18 cellular contexts compared by ENCODE assay signal in the genomic region with DNA sequence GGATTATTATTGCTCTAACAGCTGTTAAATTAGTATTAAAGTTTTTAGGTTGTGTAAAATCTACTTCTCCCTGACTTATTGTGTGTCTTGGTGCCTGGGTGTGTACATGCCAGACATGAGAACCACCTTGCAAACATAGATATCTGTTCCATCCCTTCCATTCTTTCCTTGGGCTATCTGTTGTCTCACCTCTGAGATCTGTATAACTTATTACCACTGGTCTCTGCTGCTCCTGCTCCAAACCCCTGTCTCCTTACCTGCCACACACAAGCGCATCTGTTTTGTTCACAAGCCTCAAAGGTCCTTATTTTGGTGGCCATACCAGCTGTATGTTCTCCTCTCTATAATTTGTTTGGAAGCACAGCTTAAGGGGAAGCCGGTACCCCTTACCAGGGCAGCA. TPM values are rescaled to one million over a fixed set of nuclear protein-coding genes. Genes with fewer than 3 reads are reported as not detected.
DNase-seq lines count a peak whose midpoint lies in the region; ATAC-seq, FAIRE-seq and TF ChIP-seq lines count a peak whose summit lies in the region.
"Had no signal": no experiment of that assay in that cellular context is flagged by ENCODE, and none has a peak within 500 bp of the region (broad histone marks: within the 10 kb centered on the region; RNA-seq: fewer than 3 reads in every experiment).

No MANE protein-coding gene starts in this region.

- H3K9me3 Mint-ChIP-seq in GM23338 = no peaks in the 10 kb centered on the region; the same call in 2 of the 3 replicates
- no peaks in the 10 kb centered on the region for H3K9me3 Mint-ChIP-seq in astrocyte (ENCODE audit: unreplicated experiment)

- H3K27ac ChIP-seq in GM23338 (ENCODE audit: low read depth) (no peak overlapping the region), astrocyte (ENCODE audit: low read depth, low read length) (no peak overlapping the region), hepatocyte (peak overlapping the region; percentile 95), stomach (peak overlapping the region in 4 of 5 donors; percentile 86 to 91 (median 89))

- DNase-seq in GM23338 (ENCODE audit: low spot score) (no peak), astrocyte (ENCODE audit: low read depth) (no peak), hepatocyte (ENCODE audit: low spot score) (no peak), stomach (no peak), HUDEP-2 (lab: John Stamatoyannopoulos, UW; ENCODE audit: unreplicated experiment in 76 of 76) (no peak), NCI-H524 treated with DMSO at 0.1 percent for 48 hours (lab: John Stamatoyannopoulos, UW) (no peak)
- DNase-seq: activated CD4-positive, alpha-beta T cell treated with anti-CD3 and anti-CD28 coated beads for 1 hour; activated CD8-positive, alpha-beta memory T cell treated with anti-CD3 and anti-CD28 coated beads, Interleukin-2, amount 50 U/mL, for 48 hours; activated naive CD4-positive, alpha-beta T cell treated with anti-CD3 and anti-CD28 coated beads, Interleukin-2, amount 50 U/mL, for 16 hours; AML-193; DMS79; kidney; MM.1S; NCI-H2081; NCI-H748 treated with DMSO at 0.1 percent for 48 hours; stimulated activated CD4-positive, alpha-beta T cell treated with anti-CD3 and anti-CD28 coated beads, Interleukin-2, amount 100 ng/mL, for 24 hours had no signal

- H3K4me2 ChIP-seq in GM23338 (no peak overlapping the region), astrocyte (ENCODE audit: low read length) (peak overlapping the region; percentile 93), hepatocyte (peak overlapping the region; percentile 87)

- peaks cover 29% of the 10 kb centered on the region for H3K4me1 Mint-ChIP-seq in GM23338
- peaks cover 17% of the 10 kb centered on the region for H3K4me1 Mint-ChIP-seq in astrocyte (ENCODE audit: low read depth, unreplicated experiment)

- TF ChIP-seq CTCF in GM23338 (conservative IDR thresholded peaks at IDR 0.05; ENCODE audit: low read depth in 2 of 2) (no peak), astrocyte (IDR thresholded peaks at IDR 0.05; ENCODE audit: insufficient read depth, low read depth, low read length) (no peak), hepatocyte (IDR thresholded peaks at IDR 0.05; ENCODE audit: poor library complexity) (no peak), stomach (IDR thresholded peaks at IDR 0.05) (no peak)

- H3F3A ChIP-seq in GM23338 (replicated peaks; ENCODE audit: low read depth) = 0 out of 2 replicates have a peak, but pooled peaks cover 3% of the 10 kb centered on the region

- H3K79me2 ChIP-seq in GM23338 (replicated peaks; ENCODE audit: insufficient read depth) = peaks cover 64% of the 10 kb centered on the region
- peaks cover 15% of the 10 kb centered on the region for H3K79me2 ChIP-seq in astrocyte (ENCODE audit: insufficient read depth, low read length)
- H3K79me2 ChIP-seq in hepatocyte = peaks cover 72% of the 10 kb centered on the region

- H3K4me3 Mint-ChIP-seq in GM23338 (0 out of 3 replicates have a peak overlapping the region, but pooled peaks have one; percentile 1), astrocyte (ENCODE audit: unreplicated experiment) (peak overlapping the region; percentile 95)

- H3K4me1 ChIP-seq in GM23338 (ENCODE audit: insufficient read depth) (peaks cover 6% of the 10 kb centered on the region), astrocyte (ENCODE audit: insufficient read depth, low read length) (peaks cover 21% of the 10 kb centered on the region), hepatocyte (ENCODE audit: insufficient read depth) (peaks cover 10% of the 10 kb centered on the region), stomach (peaks cover 14 to 58% (median 44%) of the 10 kb centered on the region in 4 donors)

- TF ChIP-seq POLR2A in stomach (IDR thresholded peaks at IDR 0.05) = no peak

- H3K27me3 ChIP-seq in GM23338 (ENCODE audit: insufficient read depth) = peaks cover 23% of the 10 kb centered on the region
- H3K27me3 ChIP-seq in astrocyte (ENCODE audit: insufficient read depth, low read length) = no peaks in the 10 kb centered on the region
- no peaks in the 10 kb centered on the region for H3K27me3 ChIP-seq in hepatocyte
- no peaks in the 10 kb centered on the region for H3K27me3 ChIP-seq in stomach

- H3K9me3 ChIP-seq in astrocyte (ENCODE audit: insufficient read depth, low read depth, low read length) = no peaks in the 10 kb centered on the region
- H3K9me3 ChIP-seq in hepatocyte (ENCODE audit: low read depth) = no peaks in the 10 kb centered on the region
- no peaks in the 10 kb centered on the region for H3K9me3 ChIP-seq in stomach

- no peak overlapping the region for H3K9ac ChIP-seq in astrocyte (ENCODE audit: low read length)

- no peak for TF ChIP-seq EP300 in stomach (IDR thresholded peaks at IDR 0.05)

- H3K36me3 ChIP-seq in GM23338 (ENCODE audit: insufficient read depth) (no peaks in the 10 kb centered on the region), astrocyte (ENCODE audit: insufficient read depth, low read length) (no peaks in the 10 kb centered on the region), hepatocyte (replicated peaks; ENCODE audit: insufficient read depth, low read depth) (no peaks in the 10 kb centered on the region), stomach (no peaks in the 10 kb centered on the region)

- no peak for FAIRE-seq in astrocyte (lab: Jason Lieb, UNC)
- FAIRE-seq: kidney had no signal

- 91% methylated on average over 2 of the region's 2 CpGs for WGBS in hepatocyte (ENCODE audit: low lambda C conversion rate, missing lambda C conversion rate)
- 88 to 97% (median 92%) methylated on average over 2 of the region's 2 CpGs for WGBS in stomach, 5 donors

- H3K9me2 ChIP-seq in GM23338 (ENCODE audit: insufficient read depth) (no peaks in the 10 kb centered on the region), hepatocyte (replicated peaks; ENCODE audit: insufficient read depth) (no peaks in the 10 kb centered on the region)

- H3K36me3 Mint-ChIP-seq in GM23338 (ENCODE audit: low read depth) = no peaks in the 10 kb centered on the region; the same call in 2 of the 3 replicates
- H3K36me3 Mint-ChIP-seq in astrocyte (ENCODE audit: low read depth, unreplicated experiment) = no peaks in the 10 kb centered on the region

- H3K4me3 ChIP-seq in GM23338 (no peak overlapping the region), astrocyte (ENCODE audit: insufficient read depth, low read depth, low read length) (no peak overlapping the region), hepatocyte (no peak overlapping the region), stomach (peak overlapping the region in 3 of 4 donors; percentile 85 to 94 (median 91))

- no peak overlapping the region for H2AFZ ChIP-seq in GM23338
- no peak overlapping the region for H2AFZ ChIP-seq in astrocyte (ENCODE audit: low read depth, low read length)
- no peak overlapping the region for H2AFZ ChIP-seq in hepatocyte

- H4K20me1 ChIP-seq in GM23338 (replicated peaks; ENCODE audit: insufficient read depth) = peaks cover 20% of the 10 kb centered on the region
- H4K20me1 ChIP-seq in astrocyte (ENCODE audit: insufficient read depth, low read length) = peaks cover 21% of the 10 kb centered on the region
- peaks cover 45% of the 10 kb centered on the region for H4K20me1 ChIP-seq in hepatocyte (ENCODE audit: insufficient read depth, poor library complexity, severe bottlenecking)

- ATAC-seq in GM23338 = no peak
- ATAC-seq in HG03521 (IDR thresholded peaks at IDR 0.05; ENCODE audit: unreplicated experiment) = no peak
- no peak for ATAC-seq in GM19463 (IDR thresholded peaks at IDR 0.05; ENCODE audit: unreplicated experiment)

- no peak overlapping the region for H3K27ac Mint-ChIP-seq in GM23338
- no peak overlapping the region for H3K27ac Mint-ChIP-seq in astrocyte (ENCODE audit: unreplicated experiment)

- intact Hi-C loops in stomach (cut with DNase I; ENCODE audit: low total_unique reads) = loop anchor here (10.0 kb wide), 1 partner anchor 157 kb away; no protein-coding TSS in a partner anchor

- peaks cover 20% of the 10 kb centered on the region for H3K27me3 Mint-ChIP-seq in GM23338 (ENCODE audit: insufficient read depth, low read depth, poor library complexity)
- H3K27me3 Mint-ChIP-seq in astrocyte (ENCODE audit: low read depth, unreplicated experiment) = no peaks in the 10 kb centered on the region

TF ChIP-seq in GM23338, 12 proteins besides CTCF, POLR2A, EP300 and RAD21:
- TF ChIP-seq POLR2AphosphoS5 (IDR thresholded peaks at IDR 0.05; ENCODE audit: low read depth) (no peak), CREB1 (CRISPR knock-in tag; IDR thresholded peaks at IDR 0.05; ENCODE audit: low read depth) (no peak)

RNA-seq across cellular contexts. Expression of a gene that starts 2.5 kb away (rescaled TPM):
- 16.6 and 18.6 TPM in 2 replicates for total RNA-seq in GM23338 (2014; rRNA removed; shearing (Covaris generic))
- polyA plus RNA-seq in GM23338 (2016; fragmentation: Nextera tagmentation; extraction: Ambion mirVana) (11.3 TPM in 2 replicates), hepatocyte (61.4 and 70.6 TPM in 2 replicates), stomach (10 to 100 TPM in 2 of 3 donors, 1 to 10 TPM in 1; 6.7 to 12.2 (median 12.2) TPM)
- total RNA-seq in astrocyte (11.8 and 14.3 TPM in 2 replicates), hepatocyte (45.7 and 54.3 TPM in 2 replicates), stomach (10 to 100 TPM in 3 of 5 donors, 1 to 10 TPM in 2; 2.9 to 50.4 (median 35.1) TPM)

Comparison
In these comparisons a context has a peak if more than half of its experiments do, and no peak if none do; other contexts are left out.
1. H3K27ac ChIP-seq: peak in hepatocyte (single experiment) and stomach (4 of 5); none in GM23338 (single experiment) and astrocyte (single experiment).
2. H3K4me3 ChIP-seq: peak in stomach (3 of 4); none in GM23338 (single experiment), astrocyte (single experiment) and hepatocyte (single experiment).